Comparison of ENCODE assay signal across 22 cellular contexts in genomic region chr9:135592625-135593024, GRCh38. TPM values are rescaled to one million over a fixed set of nuclear protein-coding genes. Genes with fewer than 3 reads are reported as not detected.
"Had no signal": no experiment of that assay in that cellular context is flagged by ENCODE, and none has a peak within 500 bp of the region (broad histone marks: within the 10 kb centered on the region; RNA-seq: fewer than 3 reads in every experiment).

No MANE protein-coding gene starts in this region.

- H3K27me3 ChIP-seq: ascending aorta, body of pancreas had no signal

- H3K4me3 ChIP-seq: ascending aorta, body of pancreas, SJSA1 had no signal

- ATAC-seq: activated CD4-positive, CD25-positive, alpha-beta regulatory T cell treated with anti-CD3 and anti-CD28 coated beads, Interleukin-2, amount 50 U/mL, for 24 hours; body of pancreas; PC-3; SK-N-SH treated with all-trans-retinoic acid at 6 μM for 48 hours had no signal

- H3K9me3 ChIP-seq: ascending aorta, body of pancreas, SJSA1 had no signal

- DNase-seq: activated CD4-positive, alpha-beta T cell treated with anti-CD3 and anti-CD28 coated beads for 4 hours; activated CD8-positive, alpha-beta memory T cell treated with anti-CD3 and anti-CD28 coated beads for 24 hours; activated gamma-delta T cell treated with Interleukin-2 at 50 U/mL for 16 hours; activated T-cell treated with anti-CD3 and anti-CD28 coated beads, Interleukin-2, amount 50 U/mL, for 48 hours; body of pancreas; KG1; NCI-H1048; NCI-H146; NCI-H187 treated with DMSO at 0.1 percent for 48 hours; NCI-H2081 treated with DMSO at 0.1 percent for 48 hours; NCI-H446; NCI-H524; PC-3; SHP77 had no signal

- H3K27ac ChIP-seq: ascending aorta, body of pancreas, SJSA1 had no signal

- H3K4me1 ChIP-seq: ascending aorta, body of pancreas, SJSA1 had no signal

- H3K36me3 ChIP-seq: ascending aorta, SJSA1 had no signal

RNA-seq across cellular contexts. Expression of gene PAEP, which starts 31.1 kb away (rescaled TPM):
- total RNA-seq: activated T-helper 2 cell treated with anti-CD3 and anti-CD28 coated beads, Interferon-gamma antibody, Interleukin-2, Interleukin-4, amounts not matched to agents 10 μg/mL and 5 μg/mL and 100 μg/mL, durations not matched to agents 14 hours and 24 hours and 36 hours; ascending aorta; body of pancreas; bronchial epithelial cell; LHCN-M2; M059J; PC-3; SJSA1 had no signal

RNA-seq across cellular contexts. Expression of gene OBP2A, which starts 46.7 kb away (rescaled TPM):
- total RNA-seq: activated T-helper 2 cell treated with anti-CD3 and anti-CD28 coated beads, Interferon-gamma antibody, Interleukin-2, Interleukin-4, amounts not matched to agents 10 μg/mL and 5 μg/mL and 100 μg/mL, durations not matched to agents 14 hours and 24 hours and 36 hours; ascending aorta; body of pancreas; bronchial epithelial cell; LHCN-M2; M059J; PC-3; SJSA1 had no signal

RNA-seq across cellular contexts. Expression of gene GLT6D1, which starts 46.7 kb away (rescaled TPM):
- total RNA-seq: activated T-helper 2 cell treated with anti-CD3 and anti-CD28 coated beads, Interferon-gamma antibody, Interleukin-2, Interleukin-4, amounts not matched to agents 10 μg/mL and 5 μg/mL and 100 μg/mL, durations not matched to agents 14 hours and 24 hours and 36 hours; ascending aorta; body of pancreas; bronchial epithelial cell; LHCN-M2; M059J; PC-3; SJSA1 had no signal
